ENCODE assay signal across 1 cellular context in the genomic region with DNA sequence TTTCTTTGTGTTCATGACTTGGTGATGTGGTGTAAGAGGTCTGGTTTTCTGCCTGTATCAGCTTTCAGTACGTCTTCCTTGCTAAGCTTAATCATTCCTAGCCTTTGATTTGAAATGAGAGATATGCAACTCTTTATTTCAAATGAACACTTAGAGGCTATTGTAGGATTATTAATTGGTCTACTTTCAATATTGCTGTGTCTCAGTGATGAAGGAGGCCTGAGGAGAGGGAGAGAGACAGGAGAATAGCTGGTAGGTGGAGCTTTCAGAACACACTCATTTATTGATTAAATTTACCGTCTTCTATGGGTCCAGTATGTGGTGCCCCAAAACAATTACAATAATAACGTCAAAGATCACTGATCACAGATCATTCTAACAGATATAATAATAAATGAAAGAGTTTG.
TF ChIP-seq lines count a peak whose summit lies in the region.

No MANE protein-coding gene starts in this region.

TF ChIP-seq in WTC11, 78 proteins besides CTCF, POLR2A, EP300 and RAD21 (continued from another document):
- no peak for TF ChIP-seq PRDM15 (CRISPR knock-in tag; IDR thresholded peaks at IDR 0.05)
- TF ChIP-seq, protein P1, sequence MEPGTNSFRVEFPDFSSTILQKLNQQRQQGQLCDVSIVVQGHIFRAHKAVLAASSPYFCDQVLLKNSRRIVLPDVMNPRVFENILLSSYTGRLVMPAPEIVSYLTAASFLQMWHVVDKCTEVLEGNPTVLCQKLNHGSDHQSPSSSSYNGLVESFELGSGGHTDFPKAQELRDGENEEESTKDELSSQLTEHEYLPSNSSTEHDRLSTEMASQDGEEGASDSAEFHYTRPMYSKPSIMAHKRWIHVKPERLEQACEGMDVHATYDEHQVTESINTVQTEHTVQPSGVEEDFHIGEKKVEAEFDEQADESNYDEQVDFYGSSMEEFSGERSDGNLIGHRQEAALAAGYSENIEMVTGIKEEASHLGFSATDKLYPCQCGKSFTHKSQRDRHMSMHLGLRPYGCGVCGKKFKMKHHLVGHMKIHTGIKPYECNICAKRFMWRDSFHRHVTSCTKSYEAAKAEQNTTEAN (CRISPR knock-in tag; IDR thresholded peaks at IDR 0.05) = no peak
- no peak for TF ChIP-seq JUN (CRISPR knock-in tag; IDR thresholded peaks at IDR 0.05)
- TF ChIP-seq, protein P2, sequence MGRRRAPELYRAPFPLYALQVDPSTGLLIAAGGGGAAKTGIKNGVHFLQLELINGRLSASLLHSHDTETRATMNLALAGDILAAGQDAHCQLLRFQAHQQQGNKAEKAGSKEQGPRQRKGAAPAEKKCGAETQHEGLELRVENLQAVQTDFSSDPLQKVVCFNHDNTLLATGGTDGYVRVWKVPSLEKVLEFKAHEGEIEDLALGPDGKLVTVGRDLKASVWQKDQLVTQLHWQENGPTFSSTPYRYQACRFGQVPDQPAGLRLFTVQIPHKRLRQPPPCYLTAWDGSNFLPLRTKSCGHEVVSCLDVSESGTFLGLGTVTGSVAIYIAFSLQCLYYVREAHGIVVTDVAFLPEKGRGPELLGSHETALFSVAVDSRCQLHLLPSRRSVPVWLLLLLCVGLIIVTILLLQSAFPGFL (CRISPR knock-in tag; IDR thresholded peaks at IDR 0.05; ENCODE audit: borderline replicate concordance) = no peak
